ENCODE assay signal across 17 cellular contexts in the genomic region with DNA sequence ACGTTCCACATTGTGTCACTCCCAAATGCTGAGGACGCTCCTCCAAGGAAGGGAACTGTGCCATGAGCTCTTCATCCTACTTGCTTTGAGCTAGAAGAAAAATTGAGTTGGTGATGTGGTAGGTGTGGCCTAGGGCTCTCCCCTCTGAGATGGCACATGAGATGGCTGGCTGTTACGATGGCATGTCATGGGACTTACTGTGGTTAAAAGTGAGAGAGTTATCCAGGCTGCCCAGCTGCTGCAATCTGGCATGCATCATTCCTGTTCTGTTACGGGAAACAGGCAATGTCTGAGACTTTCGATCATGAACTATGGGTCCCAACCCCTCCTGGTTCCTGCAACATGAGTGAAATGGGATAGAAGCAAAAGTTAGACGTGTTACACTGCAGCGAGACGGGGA.
A peak's percentile ranks its signal among the peaks of the same experiment; 100 is the strongest.
DNase-seq lines count a peak whose midpoint lies in the region; ATAC-seq, FAIRE-seq and TF ChIP-seq lines count a peak whose summit lies in the region.
"Had no signal": no experiment of that assay in that cellular context is flagged by ENCODE, and none has a peak within 500 bp of the region (broad histone marks: within the 10 kb centered on the region; RNA-seq: fewer than 3 reads in every experiment).

No MANE protein-coding gene starts in this region.

- no peak overlapping the region for H4K91ac ChIP-seq in neuronal stem cell (ENCODE audit: low read depth, low read length, poor library complexity)

- H3K9ac ChIP-seq in neuronal stem cell (ENCODE audit: low read depth, low read length, poor library complexity), result no peak overlapping the region

- no peak for ATAC-seq in activated CD4-positive, alpha-beta T cell treated with anti-CD3 and anti-CD28 coated beads for 36 hours
- ATAC-seq in HG03135 (IDR thresholded peaks at IDR 0.05; ENCODE audit: unreplicated experiment), result no peak
- ATAC-seq: GM23338 had no signal

- H3K18ac ChIP-seq in neuronal stem cell (ENCODE audit: low read length), result peak overlapping the region; percentile 15

- peaks cover 7% of the 10 kb centered on the region for H3K36me3 Mint-ChIP-seq in brain
- H3K36me3 Mint-ChIP-seq in activated CD4-positive, alpha-beta T cell treated with anti-CD3 and anti-CD28 coated beads for 36 hours (ENCODE audit: low read depth), result peaks cover 17% of the 10 kb centered on the region
- peaks cover 4% of the 10 kb centered on the region for H3K36me3 Mint-ChIP-seq in activated naive CD8-positive, alpha-beta T cell treated with anti-CD3 and anti-CD28 coated beads for 36 hours

- no peak overlapping the region for H3K4me3 ChIP-seq in AG10803 (ENCODE audit: low read length)
- H3K4me3 ChIP-seq in neuronal stem cell (ENCODE audit: low read length in 2 of 2), result peak overlapping the region in 1 of 2 donors; percentile 5
- H3K4me3 ChIP-seq: GM23338 had no signal

- no peaks in the 10 kb centered on the region for H3K27me3 Mint-ChIP-seq in brain
- no peaks in the 10 kb centered on the region for H3K27me3 Mint-ChIP-seq in activated CD4-positive, alpha-beta T cell treated with anti-CD3 and anti-CD28 coated beads for 36 hours
- H3K27me3 Mint-ChIP-seq in activated naive CD8-positive, alpha-beta T cell treated with anti-CD3 and anti-CD28 coated beads for 36 hours, result no peaks in the 10 kb centered on the region
- H3K27me3 Mint-ChIP-seq: CD4-positive, alpha-beta T cell had no signal

- no peak for TF ChIP-seq CTCF in AG10803 (conservative IDR thresholded peaks at IDR 0.05; ENCODE audit: low read length)
- no peak for TF ChIP-seq CTCF in brain (conservative IDR thresholded peaks at IDR 0.05)

- H2BK5ac ChIP-seq in neuronal stem cell (ENCODE audit: low read length), result no peak overlapping the region

- no peak overlapping the region for H3K14ac ChIP-seq in neuronal stem cell (ENCODE audit: low read length)

- CTCF ChIA-PET in activated CD4-positive, alpha-beta T cell treated with anti-CD3 and anti-CD28 coated beads for 36 hours (lab: Charles Lee), result interaction anchor here (1.0 kb wide), 1 partner anchor 341 kb away, joined by 4 read pairs; no protein-coding TSS in a partner anchor

- no peak overlapping the region for H2AK5ac ChIP-seq in neuronal stem cell (ENCODE audit: low read depth, low read length)

- H3K4me1 ChIP-seq in neuronal stem cell (ENCODE audit: control insufficient read depth in 2 of 2, insufficient read depth in 1 of 2, low read depth in 1 of 2, low read length in 2 of 2), result peaks cover 7% of the 10 kb centered on the region in 2 donors

- H2BK12ac ChIP-seq in neuronal stem cell (ENCODE audit: low read length), result no peak overlapping the region

- intact Hi-C loops in activated CD4-positive, alpha-beta T cell treated with anti-CD3 and anti-CD28 coated beads for 36 hours (cut with DNase I, micrococcal nuclease), result no loop called here

- POLR2A ChIA-PET in activated CD4-positive, alpha-beta T cell treated with anti-CD3 and anti-CD28 coated beads for 36 hours (lab: Charles Lee), result interaction anchor here (0.7 kb wide), 1 partner anchor 13 kb away, joined by 3 read pairs; no protein-coding TSS in a partner anchor

- DNase-seq in AG10803 (ENCODE audit: low read depth) (peak; percentile 36), fibroblast of gingiva (ENCODE audit: low read depth) (peak; percentile 18), neuronal stem cell (ENCODE audit: low spot score) (no peak), RCC 7860 (ENCODE audit: low spot score) (no peak)
- DNase-seq in activated CD4-positive, alpha-beta T cell treated with anti-CD3 and anti-CD28 coated beads for 36 hours, result no peak
- no peak for DNase-seq in activated naive CD8-positive, alpha-beta T cell treated with anti-CD3 and anti-CD28 coated beads for 36 hours
- DNase-seq: AML-193; CD4-positive, alpha-beta T cell; DMS79 treated with DMSO at 0.1 percent for 48 hours; EL; H7 had no signal

- no CpG with 5 or more reads among the region's 8 CpGs for WGBS in neuronal stem cell (ENCODE audit: extremely low coverage in 2 of 2, insufficient read length in 2 of 2, insufficient replicate concordance in 1 of 2), 2 donors

- peak overlapping the region in 1 of 5 experiments; percentile 0 for H3K4me3 Mint-ChIP-seq in brain
- no peak overlapping the region for H3K4me3 Mint-ChIP-seq in activated CD4-positive, alpha-beta T cell treated with anti-CD3 and anti-CD28 coated beads for 36 hours
- no peak overlapping the region for H3K4me3 Mint-ChIP-seq in activated naive CD8-positive, alpha-beta T cell treated with anti-CD3 and anti-CD28 coated beads for 36 hours
- H3K4me3 Mint-ChIP-seq: CD4-positive, alpha-beta T cell; GM23338 had no signal

- H3K4me2 ChIP-seq in neuronal stem cell (ENCODE audit: insufficient read depth, low read length, poor library complexity, severe bottlenecking), result no peak overlapping the region
- H3K4me2 ChIP-seq: GM23338 had no signal

- no peak overlapping the region for H3K27ac ChIP-seq in neuronal stem cell (replicated peaks; ENCODE audit: low read length)
- H3K27ac ChIP-seq: 22Rv1 had no signal

- H4K8ac ChIP-seq in neuronal stem cell (ENCODE audit: low read depth, low read length), result no peak overlapping the region

- H3K27me3 ChIP-seq in neuronal stem cell (ENCODE audit: control insufficient read depth in 3 of 3, insufficient read depth in 3 of 3, low read depth in 1 of 3, low read length in 3 of 3), result no peaks in the 10 kb centered on the region

- H3K4me1 Mint-ChIP-seq in brain, result peaks cover 45% of the 10 kb centered on the region
- H3K4me1 Mint-ChIP-seq in activated CD4-positive, alpha-beta T cell treated with anti-CD3 and anti-CD28 coated beads for 36 hours, result no peaks in the 10 kb centered on the region
- H3K4me1 Mint-ChIP-seq in activated naive CD8-positive, alpha-beta T cell treated with anti-CD3 and anti-CD28 coated beads for 36 hours, result peaks cover 3% of the 10 kb centered on the region

- no peaks in the 10 kb centered on the region for H3K36me3 ChIP-seq in neuronal stem cell (replicated peaks in 1 of 2; ENCODE audit: control insufficient read depth in 2 of 2, insufficient read depth in 2 of 2, low read length in 2 of 2)

- no peaks in the 10 kb centered on the region for H3K79me1 ChIP-seq in neuronal stem cell (ENCODE audit: low read depth, low read length)

- no peak overlapping the region for H2AFZ ChIP-seq in neuronal stem cell (ENCODE audit: low read length)
- H2AFZ ChIP-seq: GM23338 had no signal

- H3K27ac Mint-ChIP-seq in brain, result peak overlapping the region in 4 of 5 experiments; percentile 0 to 90 (median 22)
- H3K27ac Mint-ChIP-seq in activated CD4-positive, alpha-beta T cell treated with anti-CD3 and anti-CD28 coated beads for 36 hours, result no peak overlapping the region
- no peak overlapping the region for H3K27ac Mint-ChIP-seq in activated naive CD8-positive, alpha-beta T cell treated with anti-CD3 and anti-CD28 coated beads for 36 hours
- H3K27ac Mint-ChIP-seq: CD4-positive, alpha-beta T cell; GM23338 had no signal

- no peak overlapping the region for H3K23ac ChIP-seq in neuronal stem cell (ENCODE audit: low read depth, low read length, poor library complexity)

- H3K9me3 Mint-ChIP-seq in brain, result no peaks in the 10 kb centered on the region
- H3K9me3 Mint-ChIP-seq in activated CD4-positive, alpha-beta T cell treated with anti-CD3 and anti-CD28 coated beads for 36 hours (ENCODE audit: low read depth), result no peaks in the 10 kb centered on the region
- no peaks in the 10 kb centered on the region for H3K9me3 Mint-ChIP-seq in activated naive CD8-positive, alpha-beta T cell treated with anti-CD3 and anti-CD28 coated beads for 36 hours
- H3K9me3 Mint-ChIP-seq: CD4-positive, alpha-beta T cell; GM23338 had no signal

- no peak overlapping the region for H2BK120ac ChIP-seq in neuronal stem cell (ENCODE audit: low read depth, low read length)

- H2BK15ac ChIP-seq in neuronal stem cell (ENCODE audit: low read length), result no peak overlapping the region

- H3K4ac ChIP-seq in neuronal stem cell (ENCODE audit: low read length), result no peak overlapping the region

- FAIRE-seq in RCC 7860 (lab: Jason Lieb, UNC), result no peak
- FAIRE-seq: G401.6, GM12891 had no signal

- H3K9me3 ChIP-seq in neuronal stem cell (replicated peaks in 1 of 2; ENCODE audit: control insufficient read depth in 2 of 2, insufficient read depth in 1 of 2, low read depth in 1 of 2, low read length in 2 of 2), result no peaks in the 10 kb centered on the region

Comparison
In these comparisons a context has a peak if more than half of its experiments do, and no peak if none do; other contexts are left out.
1. DNase-seq: peak in AG10803 (single experiment) and fibroblast of gingiva (single experiment); none in neuronal stem cell (single experiment), RCC 7860 (single experiment), activated CD4-positive, alpha-beta T cell treated with anti-CD3 and anti-CD28 coated beads for 36 hours (single experiment) and activated naive CD8-positive, alpha-beta T cell treated with anti-CD3 and anti-CD28 coated beads for 36 hours (single experiment).
2. H3K27ac Mint-ChIP-seq: peak in brain (4 of 5); none in activated CD4-positive, alpha-beta T cell treated with anti-CD3 and anti-CD28 coated beads for 36 hours (single experiment) and activated naive CD8-positive, alpha-beta T cell treated with anti-CD3 and anti-CD28 coated beads for 36 hours (single experiment).